In genomic region chr10:73956476-73957338, GRCh38 we compare ENCODE assay signal across 1 cellular context.
TF ChIP-seq lines count a peak whose summit lies in the region.

No MANE protein-coding gene starts in this region.

TF ChIP-seq in SK-N-SH treated with all-trans-retinoic acid at 6 μM for 48 hours, 23 proteins besides CTCF, POLR2A, EP300 and RAD21 (continued from another document):
- TF ChIP-seq POU6F1 (CRISPR knock-in tag; IDR thresholded peaks at IDR 0.05; ENCODE audit: borderline replicate concordance, low read depth) (no peak), ZNF70 (CRISPR knock-in tag; IDR thresholded peaks at IDR 0.05) (no peak)
